In genomic region chr17:39151680-39152058, GRCh38 we compare ENCODE assay signal across 11 cellular contexts. TPM values are rescaled to one million over a fixed set of nuclear protein-coding genes. Genes with fewer than 3 reads are reported as not detected.
DNase-seq lines count a peak whose midpoint lies in the region; ATAC-seq and TF ChIP-seq lines count a peak whose summit lies in the region.
"Had no signal": no experiment of that assay in that cellular context is flagged by ENCODE, and none has a peak within 500 bp of the region (broad histone marks: within the 10 kb centered on the region; RNA-seq: fewer than 3 reads in every experiment).

No MANE protein-coding gene starts in this region.

- H3K36me3 Mint-ChIP-seq in MCF 10A (ENCODE audit: insufficient read depth, unreplicated experiment): peaks cover 20% of the 10 kb centered on the region
- no peaks in the 10 kb centered on the region for H3K36me3 Mint-ChIP-seq in mesothelial cell of epicardium

- no peak for TF ChIP-seq CTCF in MCF 10A (IDR thresholded peaks at IDR 0.05; ENCODE audit: unreplicated experiment)
- no peak for TF ChIP-seq CTCF in mesothelial cell of epicardium (IDR thresholded peaks at IDR 0.05; ENCODE audit: unreplicated experiment)
- no peak for TF ChIP-seq CTCF in upper lobe of right lung (IDR thresholded peaks at IDR 0.05)

- H3K27ac Mint-ChIP-seq in MCF 10A (ENCODE audit: low read depth, unreplicated experiment): peak overlapping the region; percentile 33
- peak overlapping the region; percentile 34 for H3K27ac Mint-ChIP-seq in mesothelial cell of epicardium

- DNase-seq in stimulated activated CD4-positive, alpha-beta T cell treated with anti-CD3 and anti-CD28 coated beads, Interleukin-12 subunit alpha, Interleukin-12 subunit beta, amount 100 ng/mL, for 4 hours: peak; percentile 14
- no peak for DNase-seq in stimulated activated CD4-positive, alpha-beta T cell treated with anti-CD3 and anti-CD28 coated beads, Interleukin-4, amount 100 ng/mL, for 24 hours
- DNase-seq in MCF 10A (ENCODE audit: unreplicated experiment): no peak
- DNase-seq in mesothelial cell of epicardium (ENCODE audit: low spot score in 2 of 2, unreplicated experiment in 2 of 2): no peak
- DNase-seq in upper lobe of right lung: peak; percentile 65
- no peak for DNase-seq in D341Med (ENCODE audit: low spot score)
- no peak for DNase-seq in dermis blood vessel endothelial cell
- DNase-seq: NCI-H187 treated with DMSO at 0.1 percent for 48 hours had no signal

- peaks cover 9% of the 10 kb centered on the region for H3K27me3 Mint-ChIP-seq in MCF 10A (ENCODE audit: insufficient read depth, unreplicated experiment)
- H3K27me3 Mint-ChIP-seq in mesothelial cell of epicardium (ENCODE audit: low read depth): peaks cover 32% of the 10 kb centered on the region

- peak overlapping the region; percentile 67 for H3K4me3 ChIP-seq in upper lobe of right lung

- H3K9me3 Mint-ChIP-seq in MCF 10A (ENCODE audit: unreplicated experiment) (no peaks in the 10 kb centered on the region), mesothelial cell of epicardium (no peaks in the 10 kb centered on the region)

- H3K36me3 ChIP-seq in upper lobe of right lung: no peaks in the 10 kb centered on the region

- H3K9me3 ChIP-seq in upper lobe of right lung: no peaks in the 10 kb centered on the region

- H3K27ac ChIP-seq in upper lobe of right lung: no peak overlapping the region

- peaks cover 17% of the 10 kb centered on the region for H3K4me1 Mint-ChIP-seq in MCF 10A (ENCODE audit: insufficient read depth, unreplicated experiment)
- peaks cover 18% of the 10 kb centered on the region for H3K4me1 Mint-ChIP-seq in mesothelial cell of epicardium

- CTCF ChIA-PET in MCF 10A (lab: Yijun Ruan, JAX): interaction anchor here (0.6 to 4.7 kb wide), 6 partner anchors 11 to 249 kb away, joined by 3 to 114 read pairs (median 8); no protein-coding TSS in a partner anchor

- POLR2A ChIA-PET in MCF 10A (lab: Yijun Ruan, JAX): no interaction called here

- peaks cover 3% of the 10 kb centered on the region for H3K27me3 ChIP-seq in upper lobe of right lung

- H3K4me3 Mint-ChIP-seq in MCF 10A (ENCODE audit: unreplicated experiment): no peak overlapping the region
- peak overlapping the region; percentile 100 for H3K4me3 Mint-ChIP-seq in mesothelial cell of epicardium

- H3K4me1 ChIP-seq in upper lobe of right lung: peaks cover 15% of the 10 kb centered on the region

- intact Hi-C loops in MCF 10A (cut with micrococcal nuclease): loop anchor here (1.0 to 10.0 kb wide), 4 partner anchors 86 to 477 kb away; partner anchors contain the start of genes EPOP and RPL23
- intact Hi-C loops in upper lobe of right lung (cut with DNase I): loop anchor here (5.0 kb wide), 1 partner anchor 169 kb away; no protein-coding TSS in a partner anchor

- no TSS peak for BruUV-seq in MCF 10A (replicated peaks; lab: Mats Ljungman, UMichigan)

- ATAC-seq in upper lobe of right lung: no peak
- no peak for ATAC-seq in GM18868 (IDR thresholded peaks at IDR 0.05; ENCODE audit: unreplicated experiment)

RNA-seq across cellular contexts. Expression of gene PLXDC1, which starts 0.2 kb away (rescaled TPM):
- total RNA-seq in MCF 10A (2022) (0.22 and 0.61 TPM in 2 replicates), mesothelial cell of epicardium (15.4 to 18.6 TPM (median 17.0 TPM) in 3 replicates), upper lobe of right lung (14.4 TPM), dermis blood vessel endothelial cell (not detected in 2 replicates)

RNA-seq across cellular contexts. Expression of gene ARL5C, which starts 14.3 kb away (rescaled TPM):
- total RNA-seq in MCF 10A (2022): not detected in 2 replicates
- 0.40 TPM in 1 of 3 replicates, not detected in the others for total RNA-seq in mesothelial cell of epicardium
- not detected for total RNA-seq in upper lobe of right lung
- total RNA-seq in dermis blood vessel endothelial cell: not detected in 2 replicates
- total RNA-seq: liver, subcutaneous adipose tissue had no signal

RNA-seq across cellular contexts. Expression of gene CACNB1, which starts 45.8 kb away (rescaled TPM):
- total RNA-seq in MCF 10A (2022) (6.6 and 7.7 TPM in 2 replicates), mesothelial cell of epicardium (19.2 to 21.6 TPM (median 19.3 TPM) in 3 replicates), upper lobe of right lung (27.5 TPM), dermis blood vessel endothelial cell (1.0 and 2.8 TPM in 2 replicates)

RNA-seq across cellular contexts. Expression of gene RPL19, which starts 48.4 kb away (rescaled TPM):
- total RNA-seq in MCF 10A (2022): 3,055 and 3,511 TPM in 2 replicates
- 1,422 to 1,472 TPM (median 1,468 TPM) in 3 replicates for total RNA-seq in mesothelial cell of epicardium
- 1,449 TPM for total RNA-seq in upper lobe of right lung
- 1,928 and 2,101 TPM in 2 replicates for total RNA-seq in dermis blood vessel endothelial cell

Comparison
In these comparisons a context has a peak if more than half of its experiments do, and no peak if none do; other contexts are left out.
1. DNase-seq: peak in stimulated activated CD4-positive, alpha-beta T cell treated with anti-CD3 and anti-CD28 coated beads, Interleukin-12 subunit alpha, Interleukin-12 subunit beta, amount 100 ng/mL, for 4 hours (single experiment) and upper lobe of right lung (single experiment); none in stimulated activated CD4-positive, alpha-beta T cell treated with anti-CD3 and anti-CD28 coated beads, Interleukin-4, amount 100 ng/mL, for 24 hours (single experiment), MCF 10A (single experiment), mesothelial cell of epicardium (0 of 2), D341Med (single experiment) and dermis blood vessel endothelial cell (single experiment).